ENCODE assay signal across 8 cellular contexts in genomic region chr11:43943357-43943930, GRCh38. TPM values are rescaled to one million over a fixed set of nuclear protein-coding genes. Genes with fewer than 3 reads are reported as not detected.
DNase-seq lines count a peak whose midpoint lies in the region; ATAC-seq and TF ChIP-seq lines count a peak whose summit lies in the region.

No MANE protein-coding gene starts in this region.

- peak overlapping the region; percentile 68 for H3K27ac Mint-ChIP-seq in activated T-cell treated with anti-CD3 and anti-CD28 coated beads, Interleukin-2, amount 50 U/mL, for 24 hours
- H3K27ac Mint-ChIP-seq in activated naive CD8-positive, alpha-beta T cell treated with anti-CD3 and anti-CD28 coated beads, Interleukin-2, amount 50 U/mL, for 24 hours, result no peak overlapping the region

- H3K27me3 ChIP-seq in kidney epithelial cell (ENCODE audit: control insufficient read depth, insufficient read depth, low read length) (peaks cover 58% of the 10 kb centered on the region), Karpas-422 (ENCODE audit: low read length) (no peaks in the 10 kb centered on the region)

- H3K4me3 ChIP-seq in kidney epithelial cell (ENCODE audit: low read depth, low read length), result peak overlapping the region; percentile 49
- H3K4me3 ChIP-seq in Karpas-422 (ENCODE audit: low read length), result no peak overlapping the region

- no peak for TF ChIP-seq CTCF in kidney epithelial cell (IDR thresholded peaks at IDR 0.05; ENCODE audit: insufficient read depth, low read length, poor library complexity, severe bottlenecking)

- no peaks in the 10 kb centered on the region for H3K79me2 ChIP-seq in Karpas-422 (ENCODE audit: low read length)

- H3K9ac ChIP-seq in Karpas-422 (ENCODE audit: low read length), result no peak overlapping the region

- no peaks in the 10 kb centered on the region for H3K9me2 ChIP-seq in Karpas-422 (replicated peaks; ENCODE audit: insufficient read depth, low read length)

- H3K4me2 ChIP-seq in Karpas-422 (ENCODE audit: low read depth, low read length, poor library complexity, severe bottlenecking), result no peak overlapping the region

- H2AFZ ChIP-seq in Karpas-422 (ENCODE audit: low read length), result no peak overlapping the region

- DNase-seq in activated T-cell treated with anti-CD3 and anti-CD28 coated beads, Interleukin-2, amount 50 U/mL, for 24 hours, result peak; percentile 42
- DNase-seq in activated T-cell treated with anti-CD3 and anti-CD28 coated beads for 4 hours (no peak), kidney epithelial cell (ENCODE audit: low read depth) (no peak), Karpas-422 (no peak), T1000 (lab: John Stamatoyannopoulos, UW) (no peak)
- DNase-seq in activated naive CD8-positive, alpha-beta T cell treated with anti-CD3 and anti-CD28 coated beads, Interleukin-2, amount 50 U/mL, for 24 hours, result no peak

- H4K20me1 ChIP-seq in Karpas-422 (ENCODE audit: insufficient read depth, low read depth, low read length), result no peaks in the 10 kb centered on the region

- no peaks in the 10 kb centered on the region for H3K9me3 ChIP-seq in Karpas-422 (ENCODE audit: low read length)

- H3K4me3 Mint-ChIP-seq in activated T-cell treated with anti-CD3 and anti-CD28 coated beads, Interleukin-2, amount 50 U/mL, for 24 hours, result peak overlapping the region; percentile 82
- H3K4me3 Mint-ChIP-seq in activated naive CD8-positive, alpha-beta T cell treated with anti-CD3 and anti-CD28 coated beads, Interleukin-2, amount 50 U/mL, for 24 hours, result peak overlapping the region; percentile 80

- H3K36me3 ChIP-seq in kidney epithelial cell (ENCODE audit: control insufficient read depth, insufficient read depth, low read length), result no peaks in the 10 kb centered on the region
- no peaks in the 10 kb centered on the region for H3K36me3 ChIP-seq in Karpas-422 (ENCODE audit: insufficient read depth, low read length)

- no peaks in the 10 kb centered on the region for H3K9me3 Mint-ChIP-seq in activated T-cell treated with anti-CD3 and anti-CD28 coated beads, Interleukin-2, amount 50 U/mL, for 24 hours
- no peaks in the 10 kb centered on the region for H3K9me3 Mint-ChIP-seq in activated naive CD8-positive, alpha-beta T cell treated with anti-CD3 and anti-CD28 coated beads, Interleukin-2, amount 50 U/mL, for 24 hours

- peaks cover 73% of the 10 kb centered on the region for H3K27me3 Mint-ChIP-seq in activated T-cell treated with anti-CD3 and anti-CD28 coated beads, Interleukin-2, amount 50 U/mL, for 24 hours
- H3K27me3 Mint-ChIP-seq in activated naive CD8-positive, alpha-beta T cell treated with anti-CD3 and anti-CD28 coated beads, Interleukin-2, amount 50 U/mL, for 24 hours, result peaks cover 64% of the 10 kb centered on the region

- H3K4me1 Mint-ChIP-seq in activated T-cell treated with anti-CD3 and anti-CD28 coated beads, Interleukin-2, amount 50 U/mL, for 24 hours (ENCODE audit: low read depth), result peaks cover 19% of the 10 kb centered on the region
- H3K4me1 Mint-ChIP-seq in activated naive CD8-positive, alpha-beta T cell treated with anti-CD3 and anti-CD28 coated beads, Interleukin-2, amount 50 U/mL, for 24 hours, result peaks cover 16% of the 10 kb centered on the region

- H3K27ac ChIP-seq in temporal lobe (ENCODE audit: low read depth, low read length) (peak overlapping the region; percentile 56), Karpas-422 (ENCODE audit: low read length) (no peak overlapping the region)

- ATAC-seq in activated naive CD8-positive, alpha-beta T cell treated with anti-CD3 and anti-CD28 coated beads, Interleukin-2, amount 50 U/mL, for 24 hours, result no peak
- no peak for ATAC-seq in GM18873 (IDR thresholded peaks at IDR 0.05; ENCODE audit: low FRiP score, unreplicated experiment)

- H3K4me1 ChIP-seq in Karpas-422 (ENCODE audit: low read length), result no peaks in the 10 kb centered on the region

- peaks cover 3% of the 10 kb centered on the region for H3K36me3 Mint-ChIP-seq in activated T-cell treated with anti-CD3 and anti-CD28 coated beads, Interleukin-2, amount 50 U/mL, for 24 hours (ENCODE audit: low read depth)
- no peaks in the 10 kb centered on the region for H3K36me3 Mint-ChIP-seq in activated naive CD8-positive, alpha-beta T cell treated with anti-CD3 and anti-CD28 coated beads, Interleukin-2, amount 50 U/mL, for 24 hours (ENCODE audit: low read depth)

RNA-seq across cellular contexts. Expression of gene C11orf96, which starts 1.0 kb away (rescaled TPM):
- total RNA-seq in kidney epithelial cell (13.7 and 14.0 TPM in 2 replicates), temporal lobe (10.8 TPM)
- not detected in 2 replicates for total RNA-seq in Karpas-422 (2014; rRNA removed; shearing (Covaris generic); ENCODE audit: low replicate concordance)

Comparison
In these comparisons a context has a peak if more than half of its experiments do, and no peak if none do; other contexts are left out.
1. RNA of gene C11orf96, which starts 1.0 kb away (total RNA-seq): 13.7 to 14.0 TPM in kidney epithelial cell and 10.8 TPM in temporal lobe (single experiment); not detected in Karpas-422; every median in the first group is over 10 times any median in the second.